8 cellular contexts compared by ENCODE assay signal in the genomic region with DNA sequence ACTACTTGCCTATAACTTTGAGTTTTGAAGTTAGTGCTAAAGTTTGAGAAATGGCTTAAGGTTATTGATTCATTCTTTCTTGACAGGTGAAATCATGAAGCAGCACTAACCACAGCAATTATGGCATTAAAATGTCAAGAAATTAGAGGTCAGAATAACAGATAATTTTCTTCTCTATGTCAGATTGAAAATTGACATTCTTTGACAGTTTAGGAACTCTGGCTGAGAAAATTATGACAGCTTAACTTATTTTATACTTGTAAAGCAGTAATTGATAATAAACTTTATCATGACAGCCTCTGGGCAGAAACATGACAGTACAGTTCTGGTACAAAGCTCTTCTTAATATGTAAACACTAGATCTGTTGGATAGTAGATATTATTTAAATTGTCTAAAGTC.
"Had no signal": no experiment of that assay in that cellular context is flagged by ENCODE, and none has a peak within 500 bp of the region (broad histone marks: within the 10 kb centered on the region; RNA-seq: fewer than 3 reads in every experiment).

No MANE protein-coding gene starts in this region.

- H3K4me2 ChIP-seq: KMS-11 had no signal

- H3K9ac ChIP-seq: KMS-11 had no signal

- DNase-seq: IMR-90, KBM-7, KG1 had no signal

- ATAC-seq: K562 had no signal

- H3K27ac ChIP-seq: HL-60, KMS-11 had no signal

- FAIRE-seq: HepG2, HTR-8/SVneo, K562 had no signal

- H3K4me3 ChIP-seq: K562 had no signal
